Comparison of ENCODE assay signal across 9 cellular contexts in the genomic region with DNA sequence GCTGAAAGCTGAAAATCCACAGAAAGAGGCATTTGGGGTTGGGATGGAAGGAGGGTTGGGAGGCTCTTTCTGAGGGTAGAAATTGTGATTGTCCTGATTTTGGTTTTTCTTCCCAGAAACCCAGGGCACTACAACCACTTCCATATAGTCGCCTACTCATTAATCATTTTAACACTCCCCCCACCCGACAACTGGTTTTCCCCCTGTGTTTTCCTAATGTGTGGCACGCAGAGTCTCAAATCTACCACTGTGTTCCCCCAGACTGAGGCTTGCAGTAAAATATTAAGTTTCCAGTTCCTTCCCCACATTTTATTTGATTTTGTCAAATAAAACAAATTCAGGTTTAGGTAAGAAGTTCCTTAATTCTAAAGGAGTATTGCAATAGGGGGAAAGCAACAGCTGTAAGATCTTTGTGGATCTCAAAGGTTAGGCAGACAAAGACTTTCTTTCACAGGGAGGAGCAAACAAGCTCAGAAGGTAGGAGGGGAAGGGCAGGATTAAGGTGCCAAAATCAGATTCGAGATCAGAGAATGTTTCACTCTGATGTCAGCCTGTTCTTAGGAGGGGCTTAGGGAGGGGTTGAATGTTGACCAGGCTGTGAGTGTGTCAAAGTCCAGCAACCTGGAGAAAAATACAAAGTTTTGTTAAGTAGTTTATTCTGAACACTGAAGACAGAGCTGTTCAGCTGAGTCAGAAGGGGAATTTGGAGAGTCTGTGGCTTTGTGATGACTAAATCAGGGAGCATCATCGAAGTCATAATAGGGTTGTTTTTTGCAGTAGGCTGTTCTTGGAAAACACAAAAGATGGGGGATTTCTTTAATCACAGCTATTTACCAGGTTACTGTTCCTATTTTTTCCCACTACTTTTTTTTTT. TPM values are rescaled to one million over a fixed set of nuclear protein-coding genes. Genes with fewer than 3 reads are reported as not detected.
DNase-seq lines count a peak whose midpoint lies in the region; ATAC-seq and TF ChIP-seq lines count a peak whose summit lies in the region.
"Had no signal": no experiment of that assay in that cellular context is flagged by ENCODE, and none has a peak within 500 bp of the region (broad histone marks: within the 10 kb centered on the region; RNA-seq: fewer than 3 reads in every experiment).

No MANE protein-coding gene starts in this region.

- H3K4me3 Mint-ChIP-seq in memory B cell = peak overlapping the region; percentile 70

- H2BK5ac ChIP-seq in mesendoderm (ENCODE audit: low read length) = no peak overlapping the region

- H3K27me3 Mint-ChIP-seq in memory B cell = no peaks in the 10 kb centered on the region

- no peak overlapping the region for H2BK120ac ChIP-seq in mesendoderm (ENCODE audit: low read depth, low read length)

- H3K27ac ChIP-seq in mesendoderm (ENCODE audit: low read depth, low read length) = no peak overlapping the region
- H3K27ac ChIP-seq: cardiac muscle cell had no signal

- no peaks in the 10 kb centered on the region for H3K27me3 ChIP-seq in mesendoderm (ENCODE audit: insufficient read depth, low read length, poor library complexity)
- H3K27me3 ChIP-seq: cardiac muscle cell had no signal

- no peak overlapping the region for H3K4me3 ChIP-seq in mesendoderm (ENCODE audit: low read length)
- H3K4me3 ChIP-seq: cardiac muscle cell had no signal

- H3K4me1 Mint-ChIP-seq in memory B cell = peaks cover 63% of the 10 kb centered on the region

- H3K36me3 Mint-ChIP-seq in memory B cell = peaks cover 16% of the 10 kb centered on the region

- H2AK5ac ChIP-seq in mesendoderm (ENCODE audit: low read length) = no peak overlapping the region

- H3K4ac ChIP-seq in mesendoderm (ENCODE audit: low read depth, low read length) = no peak overlapping the region

- no peak overlapping the region for H3K9ac ChIP-seq in mesendoderm (ENCODE audit: low read length)

- no peak overlapping the region for H2BK15ac ChIP-seq in mesendoderm (replicated peaks; ENCODE audit: low read depth)

- no peak for TF ChIP-seq CTCF in GM13976 (IDR thresholded peaks at IDR 0.05; ENCODE audit: borderline replicate concordance, control extremely low read depth, extremely low read depth, insufficient read depth, missing control alignments)

- H4K5ac ChIP-seq in mesendoderm (ENCODE audit: low read length) = no peak overlapping the region

- H4K8ac ChIP-seq in mesendoderm (ENCODE audit: low read depth, low read length) = no peak overlapping the region

- peaks cover 59% of the 10 kb centered on the region for H3K79me2 ChIP-seq in mesendoderm (ENCODE audit: control insufficient read depth, insufficient read depth, low read length)

- no peaks in the 10 kb centered on the region for H3K36me3 ChIP-seq in mesendoderm (ENCODE audit: control insufficient read depth, insufficient read depth, low read length)
- H3K36me3 ChIP-seq: cardiac muscle cell had no signal

- H3K27ac Mint-ChIP-seq in memory B cell = peak overlapping the region; percentile 93

- no CpG with 5 or more reads among the region's 5 CpGs for WGBS in mesendoderm (ENCODE audit: extremely low coverage, insufficient coverage, low lambda C conversion rate)

- no peak overlapping the region for H3K18ac ChIP-seq in mesendoderm (ENCODE audit: low read length)

- peak; percentile 25 for ATAC-seq in memory B cell (ENCODE audit: low read depth)

- no peaks in the 10 kb centered on the region for H3K9me3 Mint-ChIP-seq in memory B cell

- peaks cover 4% of the 10 kb centered on the region for H3K4me1 ChIP-seq in mesendoderm (ENCODE audit: control insufficient read depth, low read depth, low read length)

- H3K4me2 ChIP-seq in mesendoderm (ENCODE audit: low read length) = no peak overlapping the region

- in situ Hi-C loops in GM13976 (cut with MboI; ENCODE audit: low sequenced_read_pairs, unreplicated experiment) = no loop called here

- H3K56ac ChIP-seq in mesendoderm (ENCODE audit: low read length) = no peak overlapping the region

- no peak overlapping the region for H3K23ac ChIP-seq in mesendoderm (ENCODE audit: low read length)

- DNase-seq in GM13976 (ENCODE audit: low spot score) = peak; percentile 61
- peak; percentile 56 for DNase-seq in H4 (ENCODE audit: low spot score)
- DNase-seq in M059J (ENCODE audit: low read depth) = peak; percentile 94
- peak; percentile 93 for DNase-seq in amniotic epithelial cell (ENCODE audit: low read depth)
- no peak for DNase-seq in memory B cell (ENCODE audit: low spot score in 2 of 2)
- no peak for DNase-seq in mesendoderm
- DNase-seq in midbrain (lab: John Stamatoyannopoulos, UW) = no peak
- no peak for DNase-seq in NCI-H146 treated with DMSO at 0.1 percent for 48 hours (lab: John Stamatoyannopoulos, UW; ENCODE audit: unreplicated experiment)

- H3K79me1 ChIP-seq in mesendoderm (ENCODE audit: low read length) = peaks cover 21% of the 10 kb centered on the region

RNA-seq across cellular contexts. Expression of a gene that starts 3.6 kb away (rescaled TPM):
- 3.5 and 8.1 TPM in 2 replicates for total RNA-seq in H4 (2014; rRNA removed; shearing (Covaris generic))
- 11.4 and 23.2 TPM in 2 replicates for total RNA-seq in M059J (2014; rRNA removed; shearing (Covaris generic))
- polyA plus RNA-seq in mesendoderm (2013, experiment 1 of 2) = 15.7 TPM
- 15.4 TPM for polyA plus RNA-seq in mesendoderm (2013, experiment 2 of 2)

Comparison
In these comparisons a context has a peak if more than half of its experiments do, and no peak if none do; other contexts are left out.
1. DNase-seq: peak in GM13976 (single experiment), H4 (single experiment), M059J (single experiment) and amniotic epithelial cell (single experiment); none in memory B cell (0 of 2), mesendoderm (single experiment), midbrain (single experiment) and NCI-H146 treated with DMSO at 0.1 percent for 48 hours (single experiment).